Comparison of ENCODE assay signal across 22 cellular contexts in the genomic region with DNA sequence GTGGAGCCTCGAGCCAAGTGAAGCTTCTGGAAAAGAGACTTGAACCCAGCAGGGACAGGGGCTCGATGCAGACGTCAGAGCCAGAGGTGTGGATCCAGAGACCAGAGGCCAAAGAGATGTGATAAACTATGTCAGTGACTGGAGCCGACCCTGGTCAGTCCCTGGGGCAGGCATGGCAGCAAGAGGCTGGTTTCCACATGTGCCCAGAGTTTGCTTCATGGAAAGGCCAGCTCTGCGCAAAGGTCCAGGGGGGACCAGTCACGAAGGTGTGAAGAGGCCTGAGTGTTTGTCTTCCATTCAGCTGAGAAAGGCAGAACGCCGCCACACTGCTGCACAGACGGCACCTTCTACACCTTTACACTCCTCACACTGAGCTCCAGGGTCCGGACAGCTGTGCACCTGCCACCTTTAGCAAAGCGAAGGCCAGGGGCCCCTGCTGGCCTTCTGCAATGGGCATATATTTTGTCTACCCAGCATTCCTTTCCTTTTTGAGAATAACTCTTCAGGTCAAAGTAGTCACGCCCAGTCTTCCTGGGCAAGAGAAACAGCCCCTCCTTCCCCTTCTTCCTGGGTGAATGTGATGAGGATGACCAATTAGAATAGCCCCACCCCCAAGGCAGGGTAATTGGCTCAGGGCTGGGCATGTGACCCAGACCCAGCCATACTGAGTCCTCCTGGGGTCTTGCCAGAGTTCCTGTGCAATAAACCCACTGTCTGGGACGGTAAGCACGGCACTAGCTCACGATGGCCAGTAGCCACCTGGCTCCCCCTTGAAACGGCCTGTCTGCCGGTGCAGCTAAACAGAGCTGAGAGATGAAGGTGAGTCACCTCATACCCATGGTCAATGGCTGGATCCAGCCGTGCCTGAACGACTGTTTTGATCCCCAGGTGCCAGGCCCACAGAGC. TPM values are rescaled to one million over a fixed set of nuclear protein-coding genes. Genes with fewer than 3 reads are reported as not detected.
DNase-seq lines count a peak whose midpoint lies in the region; ATAC-seq, FAIRE-seq and TF ChIP-seq lines count a peak whose summit lies in the region.
"Had no signal": no experiment of that assay in that cellular context is flagged by ENCODE, and none has a peak within 500 bp of the region (broad histone marks: within the 10 kb centered on the region; RNA-seq: fewer than 3 reads in every experiment).

No MANE protein-coding gene starts in this region.

- peaks cover 5% of the 10 kb centered on the region for H3K36me3 Mint-ChIP-seq in T-helper 17 cell (ENCODE audit: low read depth)

- peak overlapping the region in 1 of 2 donors; percentile 89 for H3K27ac ChIP-seq in lung (ENCODE audit: low read depth in 1 of 2, low read length in 1 of 2)
- H3K27ac ChIP-seq: cardiac muscle cell, PC-9 had no signal

- no peak overlapping the region for H3K27ac Mint-ChIP-seq in T-helper 17 cell
- H3K27ac Mint-ChIP-seq: activated T-cell treated with anti-CD3 and anti-CD28 coated beads, Interleukin-2, amount 50 U/mL, for 24 hours; CD4-positive, alpha-beta T cell; GM23338 had no signal

- peak; percentile 13 for ATAC-seq in lung (ENCODE audit: insufficient read depth, low FRiP score)
- no peak for ATAC-seq in HG02840 (IDR thresholded peaks at IDR 0.05; ENCODE audit: low FRiP score, unreplicated experiment)
- ATAC-seq in HG03175 (IDR thresholded peaks at IDR 0.05; ENCODE audit: unreplicated experiment): no peak
- no peak for ATAC-seq in T-helper 17 cell
- ATAC-seq in HG03469 (IDR thresholded peaks at IDR 0.05; ENCODE audit: unreplicated experiment): no peak
- ATAC-seq: GM23338, heart right ventricle, mucosa of descending colon, SK-N-SH treated with all-trans-retinoic acid at 6 μM for 48 hours had no signal

- H3K27me3 ChIP-seq in bronchial epithelial cell (ENCODE audit: control insufficient read depth, insufficient read depth, low read length) (no peaks in the 10 kb centered on the region), lung (ENCODE audit: control insufficient read depth, insufficient read depth) (no peaks in the 10 kb centered on the region)
- H3K27me3 ChIP-seq: cardiac muscle cell, heart right ventricle, tibial nerve had no signal

- H3K4me1 Mint-ChIP-seq in T-helper 17 cell: peaks cover 13% of the 10 kb centered on the region

- H3K4me3 ChIP-seq in bronchial epithelial cell (ENCODE audit: low read depth, low read length): no peak overlapping the region
- no peak overlapping the region for H3K4me3 ChIP-seq in lung
- H3K4me3 ChIP-seq: cardiac muscle cell, GM23338, heart right ventricle, mucosa of descending colon, PC-9, tibial nerve had no signal

- DNase-seq in A172 (ENCODE audit: low spot score): peak; percentile 88
- DNase-seq in NAMALWA (ENCODE audit: low spot score): peak; percentile 2
- DNase-seq in bronchial epithelial cell (ENCODE audit: low read depth): peak; percentile 21
- DNase-seq in lung (ENCODE audit: low spot score): peak; percentile 83
- DNase-seq in T-helper 17 cell: no peak
- DNase-seq: activated CD4-positive, alpha-beta T cell treated with anti-CD3 and anti-CD28 coated beads, Interleukin-2, amount 50 U/mL, for 48 hours; activated T-cell treated with anti-CD3 and anti-CD28 coated beads, Interleukin-2, amount 50 U/mL, for 24 hours; CD4-positive, alpha-beta T cell; effector memory CD4-positive, alpha-beta T cell; heart right ventricle; NCI-H187 treated with DMSO at 0.1 percent for 48 hours; NCI-H526; PC-9; stimulated activated naive CD4-positive, alpha-beta T cell had no signal

- no peak for TF ChIP-seq CTCF in bronchial epithelial cell (IDR thresholded peaks at IDR 0.05; ENCODE audit: insufficient read depth, low read length, severe bottlenecking)
- TF ChIP-seq CTCF in lung (IDR thresholded peaks at IDR 0.05; ENCODE audit: control extremely low read depth, extremely low read depth): no peak

- no peaks in the 10 kb centered on the region for H3K9me3 ChIP-seq in lung (ENCODE audit: control insufficient read depth in 2 of 2, insufficient read depth in 1 of 2, low read length in 1 of 2)
- no peaks in the 10 kb centered on the region for H3K9me3 ChIP-seq in T-helper 17 cell (ENCODE audit: control insufficient read depth, low read length, poor library complexity, severe bottlenecking)
- H3K9me3 ChIP-seq: heart right ventricle, mucosa of descending colon, tibial nerve had no signal

- no peaks in the 10 kb centered on the region for H3K36me3 ChIP-seq in bronchial epithelial cell (ENCODE audit: control insufficient read depth, insufficient read depth, low read length)
- no peaks in the 10 kb centered on the region for H3K36me3 ChIP-seq in lung (ENCODE audit: control insufficient read depth in 2 of 2, insufficient read depth in 2 of 2, low read length in 2 of 2)
- H3K36me3 ChIP-seq: cardiac muscle cell, heart right ventricle, tibial nerve had no signal

- WGBS in lung, 2 donors: 76 to 87% methylated on average over 19 of the region's 19 CpGs

- H3K4me1 ChIP-seq in lung (ENCODE audit: control insufficient read depth in 2 of 2, insufficient read depth in 2 of 2, low read length in 2 of 2): peaks cover 0 to 33% of the 10 kb centered on the region in 2 donors

- H3K27me3 Mint-ChIP-seq in T-helper 17 cell: peaks cover 7% of the 10 kb centered on the region
- H3K27me3 Mint-ChIP-seq: activated T-cell treated with anti-CD3 and anti-CD28 coated beads, Interleukin-2, amount 50 U/mL, for 24 hours; CD4-positive, alpha-beta T cell had no signal

- no peak for FAIRE-seq in bronchial epithelial cell (lab: Jason Lieb, UNC)

- no peak overlapping the region for H3K4me3 Mint-ChIP-seq in T-helper 17 cell
- H3K4me3 Mint-ChIP-seq: activated T-cell treated with anti-CD3 and anti-CD28 coated beads, Interleukin-2, amount 50 U/mL, for 24 hours; CD4-positive, alpha-beta T cell; GM23338 had no signal

RNA-seq across cellular contexts. Expression of gene RPH3AL, which starts 2.3 kb away (rescaled TPM):
- total RNA-seq in A172 (2014; rRNA removed; shearing (Covaris generic)): 3.9 and 6.6 TPM in 2 replicates
- 6.1 and 11.3 TPM in 2 replicates for total RNA-seq in bronchial epithelial cell
- 10 to 100 TPM; 21.1 to 76.6 TPM for total RNA-seq in lung
- 10 to 100 TPM; 19.5 to 22.1 TPM for polyA plus RNA-seq in lung
- total RNA-seq in T-helper 17 cell: 1 to 10 TPM; 1.3 to 3.5 TPM

Comparison
In these comparisons a context has a peak if more than half of its experiments do, and no peak if none do; other contexts are left out.
1. DNase-seq: peak in A172 (single experiment), NAMALWA (single experiment), bronchial epithelial cell (single experiment) and lung (single experiment); none in T-helper 17 cell (0 of 3).